Comparison of ENCODE assay signal across 9 cellular contexts in genomic region chr1:155322571-155322952, GRCh38. TPM values are rescaled to one million over a fixed set of nuclear protein-coding genes. Genes with fewer than 3 reads are reported as not detected.
A peak's percentile ranks its signal among the peaks of the same experiment; 100 is the strongest.
DNase-seq lines count a peak whose midpoint lies in the region; ATAC-seq and FAIRE-seq lines count a peak whose summit lies in the region.
"Had no signal": no experiment of that assay in that cellular context is flagged by ENCODE, and none has a peak within 500 bp of the region (broad histone marks: within the 10 kb centered on the region; RNA-seq: fewer than 3 reads in every experiment).

No MANE protein-coding gene starts in this region.

- H3K9me3 ChIP-seq in iPS-18a (ENCODE audit: control insufficient read depth, low read depth, low read length) (no peaks in the 10 kb centered on the region), small intestine (ENCODE audit: control insufficient read depth, low read depth) (no peaks in the 10 kb centered on the region)

- H3K36me3 ChIP-seq in iPS-18a (ENCODE audit: control insufficient read depth, low read depth, low read length) (peaks cover 18% of the 10 kb centered on the region), small intestine (ENCODE audit: control insufficient read depth in 2 of 2, insufficient read depth in 2 of 2, low read length in 2 of 2) (peaks cover 0 to under 1% of the 10 kb centered on the region in 2 donors)

- peaks cover 17% of the 10 kb centered on the region for H3K36me3 Mint-ChIP-seq in activated naive CD8-positive, alpha-beta T cell treated with anti-CD3 and anti-CD28 coated beads, Interleukin-2, amount 10 ng/mL, durations not matched to agents 7 days and 5 days

- peak; percentile 1 for ATAC-seq in HG03095 (IDR thresholded peaks at IDR 0.05; ENCODE audit: unreplicated experiment)
- ATAC-seq in activated naive CD8-positive, alpha-beta T cell treated with anti-CD3 and anti-CD28 coated beads, Interleukin-2, amount 10 ng/mL, durations not matched to agents 7 days and 5 days (ENCODE audit: low read depth), result no peak
- no peak for ATAC-seq in GM21423 (IDR thresholded peaks at IDR 0.05; ENCODE audit: unreplicated experiment)
- ATAC-seq in HG02623 (IDR thresholded peaks at IDR 0.05; ENCODE audit: unreplicated experiment), result no peak

- peaks cover 16% of the 10 kb centered on the region for H3K27me3 ChIP-seq in iPS-18a (ENCODE audit: control insufficient read depth, insufficient read depth, low read length)
- no peaks in the 10 kb centered on the region for H3K27me3 ChIP-seq in small intestine (ENCODE audit: control insufficient read depth in 2 of 2, insufficient read depth in 2 of 2, low read length in 2 of 2)

- H3K27ac Mint-ChIP-seq in activated naive CD8-positive, alpha-beta T cell treated with anti-CD3 and anti-CD28 coated beads, Interleukin-2, amount 10 ng/mL, durations not matched to agents 7 days and 5 days, result no peak overlapping the region

- POLR2A ChIA-PET in activated naive CD8-positive, alpha-beta T cell treated with anti-CD3 and anti-CD28 coated beads, Interleukin-2, amount 10 ng/mL, durations not matched to agents 7 days and 5 days (lab: Charles Lee), result interaction anchor here (0.5 to 5.2 kb wide), 11 partner anchors 11 to 128 kb away, joined by 3 to 36 read pairs (median 4); partner anchors contain the start of genes FDPS and SCAMP3

- H3K4me1 Mint-ChIP-seq in activated naive CD8-positive, alpha-beta T cell treated with anti-CD3 and anti-CD28 coated beads, Interleukin-2, amount 10 ng/mL, durations not matched to agents 7 days and 5 days, result peaks cover 42% of the 10 kb centered on the region

- no peaks in the 10 kb centered on the region for H3K27me3 Mint-ChIP-seq in activated naive CD8-positive, alpha-beta T cell treated with anti-CD3 and anti-CD28 coated beads, Interleukin-2, amount 10 ng/mL, durations not matched to agents 7 days and 5 days

- WGBS in small intestine, 3 donors, result 1 to 2% (median 1%) methylated on average over 27 to 28 of the region's 28 CpGs

- peak overlapping the region; percentile 90 for H3K4me3 Mint-ChIP-seq in activated naive CD8-positive, alpha-beta T cell treated with anti-CD3 and anti-CD28 coated beads, Interleukin-2, amount 10 ng/mL, durations not matched to agents 7 days and 5 days

- no peaks in the 10 kb centered on the region for H3K9me3 Mint-ChIP-seq in activated naive CD8-positive, alpha-beta T cell treated with anti-CD3 and anti-CD28 coated beads, Interleukin-2, amount 10 ng/mL, durations not matched to agents 7 days and 5 days

- no peak for FAIRE-seq in small intestine (lab: Jason Lieb, UNC)

- peak; percentile 8 for DNase-seq in CD1c-positive myeloid dendritic cell (ENCODE audit: extremely low spot score)
- no peak for DNase-seq in activated naive CD8-positive, alpha-beta T cell treated with anti-CD3 and anti-CD28 coated beads, Interleukin-2, amount 10 ng/mL, durations not matched to agents 7 days and 5 days
- no peak for DNase-seq in small intestine
- DNase-seq in superior temporal gyrus (ENCODE audit: extremely low spot score), result no peak

- H3K4me3 ChIP-seq in iPS-18a (ENCODE audit: low read length) (peak overlapping the region; percentile 97), small intestine (ENCODE audit: low read depth in 1 of 2, low read length in 2 of 2) (peak overlapping the region; percentile 40 to 87)

- H3K4me1 ChIP-seq in iPS-18a (ENCODE audit: control insufficient read depth, low read depth, low read length) (peaks cover 21% of the 10 kb centered on the region), small intestine (ENCODE audit: control insufficient read depth in 2 of 2, insufficient read depth in 1 of 2, low read depth in 1 of 2, low read length in 1 of 2) (peaks cover 0 to 7% of the 10 kb centered on the region in 2 donors)

- H3K27ac ChIP-seq in iPS-18a (ENCODE audit: low read length) (no peak overlapping the region), small intestine (ENCODE audit: low read depth in 1 of 2, low read length in 1 of 2) (peak overlapping the region in 1 of 2 donors; percentile 97)

- H3K9ac ChIP-seq in iPS-18a (ENCODE audit: low read length), result no peak overlapping the region

RNA-seq across cellular contexts. Expression of gene RUSC1, which starts 1.9 kb away (rescaled TPM):
- 10 to 100 TPM; 23.2 to 28.5 TPM for total RNA-seq in activated naive CD8-positive, alpha-beta T cell treated with anti-CD3 and anti-CD28 coated beads, Interleukin-2, amount 10 ng/mL, durations not matched to agents 7 days and 5 days
- 10 to 100 TPM; 32.7 to 60.8 (median 48.1) TPM for polyA plus RNA-seq in small intestine

RNA-seq across cellular contexts. Expression of gene FDPS, which starts 13.9 kb away (rescaled TPM):
- total RNA-seq in activated naive CD8-positive, alpha-beta T cell treated with anti-CD3 and anti-CD28 coated beads, Interleukin-2, amount 10 ng/mL, durations not matched to agents 7 days and 5 days, result 100 to 1,000 TPM; 238 to 242 TPM
- 100 to 1,000 TPM; 194 to 343 (median 196) TPM for polyA plus RNA-seq in small intestine

RNA-seq across cellular contexts. Expression of gene PKLR, which starts 21.3 kb away (rescaled TPM):
- total RNA-seq in activated naive CD8-positive, alpha-beta T cell treated with anti-CD3 and anti-CD28 coated beads, Interleukin-2, amount 10 ng/mL, durations not matched to agents 7 days and 5 days, result not detected
- 1 to 10 TPM; 3.8 to 9.2 (median 5.7) TPM for polyA plus RNA-seq in small intestine
- total RNA-seq: T-helper 1 cell treated with Interleukin-12 subunit alpha and Interleukin-12 subunit beta and Interleukin-4 antibody, amounts not matched to agents 30 ng/mL and 1 ng/mL, for 36 hours had no signal

RNA-seq across cellular contexts. Expression of gene HCN3, which starts 45.3 kb away (rescaled TPM):
- 1 to 10 TPM; 5.0 to 6.7 TPM for total RNA-seq in activated naive CD8-positive, alpha-beta T cell treated with anti-CD3 and anti-CD28 coated beads, Interleukin-2, amount 10 ng/mL, durations not matched to agents 7 days and 5 days
- polyA plus RNA-seq in small intestine, result 10 to 100 TPM in 1 of 3 donors, 1 to 10 TPM in 2; 4.0 to 11.9 (median 4.3) TPM

RNA-seq across cellular contexts. Expression of gene CLK2, which starts 49.3 kb away (rescaled TPM):
- 100 to 1,000 TPM; 110 to 112 TPM for total RNA-seq in activated naive CD8-positive, alpha-beta T cell treated with anti-CD3 and anti-CD28 coated beads, Interleukin-2, amount 10 ng/mL, durations not matched to agents 7 days and 5 days
- polyA plus RNA-seq in small intestine, result 10 to 100 TPM; 27.0 to 41.6 (median 33.8) TPM
